In the genomic region with DNA sequence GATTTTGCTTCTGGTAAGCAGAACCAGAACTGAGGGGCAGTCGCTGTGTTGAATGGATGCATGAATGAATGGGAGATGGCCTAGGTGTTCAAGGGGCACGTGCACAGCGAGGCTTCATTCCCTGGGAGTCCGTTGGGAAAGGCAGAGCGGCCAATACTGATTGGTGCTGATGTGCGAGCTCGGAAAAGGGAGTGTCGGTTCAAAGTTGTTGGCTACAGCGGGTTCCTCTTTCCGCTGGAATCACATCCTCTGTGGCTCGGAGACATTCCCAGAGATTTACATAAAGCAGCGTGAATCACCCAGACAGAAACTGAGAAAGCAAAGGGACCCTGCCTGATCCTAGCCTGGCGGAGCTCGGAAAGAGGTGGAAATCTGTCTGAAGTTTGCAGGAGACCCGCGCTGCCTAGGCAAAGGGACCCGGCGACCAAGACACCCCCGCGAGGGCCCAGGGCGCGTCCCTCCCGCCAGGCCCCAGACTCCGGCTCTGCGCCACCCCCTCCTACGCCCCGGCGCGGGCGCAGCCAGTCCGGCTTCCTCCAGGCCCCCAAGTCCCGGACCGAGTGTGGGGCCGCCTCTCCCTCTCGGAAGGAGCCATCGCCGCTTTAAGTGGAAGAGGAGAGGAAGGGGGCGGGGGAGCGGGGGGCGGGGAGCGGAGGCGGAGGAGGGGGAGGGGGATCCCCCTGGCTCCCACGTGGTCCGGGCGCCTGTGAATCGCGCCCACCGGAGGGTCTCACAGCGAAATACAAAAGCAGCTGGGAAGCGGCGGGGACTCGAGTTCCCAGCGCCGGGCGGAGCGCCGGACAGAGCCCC, we compare ENCODE assay signal across 8 cellular contexts. TPM values are rescaled to one million over a fixed set of nuclear protein-coding genes. Genes with fewer than 3 reads are reported as not detected.
A peak's percentile ranks its signal among the peaks of the same experiment; 100 is the strongest.
DNase-seq lines count a peak whose midpoint lies in the region; ATAC-seq, FAIRE-seq and TF ChIP-seq lines count a peak whose summit lies in the region.

Gene FJX1 (plus strand): TSS at position 774 of the 810 bp plus-strand sequence. CDS start 177 bp downstream, outside the sequence.

- H3K4me1 ChIP-seq in ACC112 (ENCODE audit: control insufficient read depth, insufficient read depth, low read length, unreplicated experiment) = peaks cover 40% of the 10 kb centered on the region

- no peaks in the 10 kb centered on the region for H3K36me3 ChIP-seq in ACC112 (ENCODE audit: insufficient read depth, low read length)

- peaks cover 38% of the 10 kb centered on the region for H3K27me3 Mint-ChIP-seq in activated T-helper 17 cell treated with anti-CD3 and anti-CD28 coated beads, Interleukin-2, amount 50 U/mL, for 72 hours
- H3K27me3 Mint-ChIP-seq in naive thymus-derived CD8-positive, alpha-beta T cell = peaks cover 40 to 74% (median 54%) of the 10 kb centered on the region in 5 donors

- TF ChIP-seq POLR2A in GM12892 (IDR thresholded peaks at IDR 0.05; ENCODE audit: low read depth, low read length) = no peak

- peak; percentile 36 for ATAC-seq in HG02870 (IDR thresholded peaks at IDR 0.05; ENCODE audit: unreplicated experiment)
- peak; percentile 12 for ATAC-seq in activated T-helper 17 cell treated with anti-CD3 and anti-CD28 coated beads, Interleukin-2, amount 50 U/mL, for 72 hours (replicated peaks)
- ATAC-seq in naive thymus-derived CD8-positive, alpha-beta T cell = peak in 1 of 2 donors; percentile 15

- H3K4me1 Mint-ChIP-seq in activated T-helper 17 cell treated with anti-CD3 and anti-CD28 coated beads, Interleukin-2, amount 50 U/mL, for 72 hours = no peaks in the 10 kb centered on the region
- H3K4me1 Mint-ChIP-seq in naive thymus-derived CD8-positive, alpha-beta T cell = peaks cover 0 to 16% (median 13%) of the 10 kb centered on the region in 4 donors

- TF ChIP-seq CTCF in fibroblast of villous mesenchyme (IDR thresholded peaks at IDR 0.05; ENCODE audit: insufficient read depth, low read depth, low read length) = no peak

- H3K79me2 ChIP-seq in ACC112 (ENCODE audit: control insufficient read depth, insufficient read depth, low read length, unreplicated experiment) = peaks cover 27% of the 10 kb centered on the region

- no peaks in the 10 kb centered on the region for H3K27me3 ChIP-seq in ACC112 (ENCODE audit: insufficient read depth, low read length)

- peak within 1 kb of the TSS; percentile 75 for H3K4me3 ChIP-seq in ACC112 (ENCODE audit: low read depth, low read length)
- peak within 1 kb of the TSS; percentile 71 for H3K4me3 ChIP-seq in fibroblast of villous mesenchyme (ENCODE audit: low read depth, low read length)

- no peaks in the 10 kb centered on the region for H3K9me3 Mint-ChIP-seq in activated T-helper 17 cell treated with anti-CD3 and anti-CD28 coated beads, Interleukin-2, amount 50 U/mL, for 72 hours
- no peaks in the 10 kb centered on the region for H3K9me3 Mint-ChIP-seq in naive thymus-derived CD8-positive, alpha-beta T cell

- H3K36me3 Mint-ChIP-seq in activated T-helper 17 cell treated with anti-CD3 and anti-CD28 coated beads, Interleukin-2, amount 50 U/mL, for 72 hours (ENCODE audit: low read depth) = peaks cover 4% of the 10 kb centered on the region
- H3K36me3 Mint-ChIP-seq in naive thymus-derived CD8-positive, alpha-beta T cell = no peaks in the 10 kb centered on the region

- DNase-seq in GM12892 (ENCODE audit: insufficient read length) = peak; percentile 70
- peak; percentile 87 for DNase-seq in NCI-H2227 treated with DMSO at 0.1 percent for 48 hours (lab: John Stamatoyannopoulos, UW)
- peak; percentile 92 for DNase-seq in fibroblast of villous mesenchyme (ENCODE audit: low read depth)
- DNase-seq in naive thymus-derived CD8-positive, alpha-beta T cell = peak in 1 of 10 donors; percentile 6
- DNase-seq in ureter (ENCODE audit: low spot score) = no peak

- FAIRE-seq in GM12892 (lab: Jason Lieb, UNC) = no peak

- no peak within 1 kb of the TSS for H3K27ac Mint-ChIP-seq in activated T-helper 17 cell treated with anti-CD3 and anti-CD28 coated beads, Interleukin-2, amount 50 U/mL, for 72 hours
- H3K27ac Mint-ChIP-seq in naive thymus-derived CD8-positive, alpha-beta T cell = peak within 1 kb of the TSS in 1 of 10 donors; percentile 78

- peak within 1 kb of the TSS; percentile 53 for H2AFZ ChIP-seq in ACC112 (ENCODE audit: low read length, unreplicated experiment)

- H3K4me3 Mint-ChIP-seq in activated T-helper 17 cell treated with anti-CD3 and anti-CD28 coated beads, Interleukin-2, amount 50 U/mL, for 72 hours = peak within 1 kb of the TSS; percentile 70
- peak within 1 kb of the TSS; percentile 63 to 88 (median 81) for H3K4me3 Mint-ChIP-seq in naive thymus-derived CD8-positive, alpha-beta T cell

- H3K27ac ChIP-seq in ACC112 (ENCODE audit: low read depth, low read length) = peak within 1 kb of the TSS; percentile 90

- POLR2A ChIA-PET in naive thymus-derived CD8-positive, alpha-beta T cell (lab: Charles Lee) = no interaction called here

RNA-seq across cellular contexts. Expression of gene FJX1, which starts in this region (rescaled TPM):
- 2.2 TPM for polyA plus RNA-seq in GM12892 (2012; ENCODE audit: missing spikeins)
- total RNA-seq in activated T-helper 17 cell treated with anti-CD3 and anti-CD28 coated beads, Interleukin-2, amount 50 U/mL, for 72 hours = under 1 TPM; 0.21 to 0.48 TPM
- 89.8 and 205 TPM in 2 replicates for total RNA-seq in fibroblast of villous mesenchyme
- not detected for total RNA-seq in naive thymus-derived CD8-positive, alpha-beta T cell
- under 1 TPM in 1 of 3 donors, not detected in 2; 0.15 TPM for polyA plus RNA-seq in naive thymus-derived CD8-positive, alpha-beta T cell
- 13.4 TPM for total RNA-seq in ureter

Comparison
In these comparisons a context has a peak if more than half of its experiments do, and no peak if none do; other contexts are left out.
1. Peak in ATAC-seq in activated T-helper 17 cell treated with anti-CD3 and anti-CD28 coated beads, Interleukin-2, amount 50 U/mL, for 72 hours; RNA of the gene not detected or under 1 TPM.